Comparison of ENCODE assay signal across 20 cellular contexts in the genomic region with DNA sequence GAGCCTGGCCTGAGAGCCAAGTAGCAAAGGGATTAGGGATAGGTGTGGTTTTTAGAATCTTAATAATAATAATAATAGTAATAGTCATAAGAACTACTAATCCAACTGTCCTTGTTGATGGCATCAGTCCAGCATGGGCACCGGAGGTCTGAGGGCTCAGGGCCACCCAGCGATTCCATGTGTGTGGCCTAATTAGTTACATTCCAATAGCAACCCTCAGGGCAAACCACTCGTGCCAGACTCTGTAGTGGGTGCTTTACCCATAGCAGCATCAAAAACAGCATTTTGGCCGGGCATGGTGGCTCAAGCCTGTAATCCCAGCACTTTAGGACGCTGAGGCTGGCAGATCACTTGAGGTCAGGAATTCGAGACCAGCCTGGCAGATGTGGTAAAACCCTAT. TPM values are rescaled to one million over a fixed set of nuclear protein-coding genes. Genes with fewer than 3 reads are reported as not detected.
DNase-seq lines count a peak whose midpoint lies in the region; ATAC-seq and TF ChIP-seq lines count a peak whose summit lies in the region.
"Had no signal": no experiment of that assay in that cellular context is flagged by ENCODE, and none has a peak within 500 bp of the region (broad histone marks: within the 10 kb centered on the region; RNA-seq: fewer than 3 reads in every experiment).

No MANE protein-coding gene starts in this region.

- H3K4me3 ChIP-seq in PC-9 (no peak overlapping the region), lower lobe of right lung (no peak overlapping the region), thyroid gland (replicated peaks in 1 of 3) (no peak overlapping the region), trophoblast cell (ENCODE audit: low read depth, low read length) (no peak overlapping the region)
- H3K4me3 ChIP-seq: hepatocyte had no signal

- no peak overlapping the region for H4K12ac ChIP-seq in trophoblast cell (ENCODE audit: low read depth, low read length)

- no peaks in the 10 kb centered on the region for H3K9me3 Mint-ChIP-seq in activated naive CD4-positive, alpha-beta T cell treated with anti-CD3 and anti-CD28 coated beads, Interleukin-2, amount 10 ng/mL, durations not matched to agents 7 days and 5 days
- H3K9me3 Mint-ChIP-seq: activated CD4-positive, alpha-beta T cell treated with anti-CD3 and anti-CD28 coated beads, Interleukin-2, amount 10 ng/mL, durations not matched to agents 24 days and 14 days had no signal

- no peak overlapping the region for H3K9ac ChIP-seq in trophoblast cell (ENCODE audit: low read length)

- H3K9me3 ChIP-seq in PC-9 (ENCODE audit: insufficient read depth, low read depth) = no peaks in the 10 kb centered on the region
- no peaks in the 10 kb centered on the region for H3K9me3 ChIP-seq in lower lobe of right lung
- H3K9me3 ChIP-seq in thyroid gland = no peaks in the 10 kb centered on the region
- no peaks in the 10 kb centered on the region for H3K9me3 ChIP-seq in trophoblast cell (ENCODE audit: insufficient read depth, low read depth, low read length)

- DNase-seq in activated naive CD4-positive, alpha-beta T cell treated with anti-CD3 and anti-CD28 coated beads, Interleukin-2, amount 10 ng/mL, durations not matched to agents 7 days and 5 days = no peak
- no peak for DNase-seq in activated naive CD4-positive, alpha-beta T cell treated with anti-CD3 and anti-CD28 coated beads, Interleukin-2, amount 50 U/mL, for 16 hours
- DNase-seq in PC-9 = no peak
- DNase-seq in lower lobe of right lung = no peak
- DNase-seq in thyroid gland = peak; percentile 58 to 66
- DNase-seq in trophoblast cell = no peak
- DNase-seq: activated CD4-positive, alpha-beta T cell treated with anti-CD3 and anti-CD28 coated beads, Interleukin-2, amount 10 ng/mL, durations not matched to agents 24 days and 14 days; activated gamma-delta T cell; anterior cingulate cortex; caudate nucleus; foreskin melanocyte; NCI-H1105 treated with DMSO at 0.1 percent for 48 hours; NCI-H2107; NCI-H510A; right cardiac atrium; stimulated activated CD8-positive, alpha-beta memory T cell treated with anti-CD3 and anti-CD28 coated beads, Interleukin-4, amount 100 ng/mL, for 48 hours had no signal

- H3K4me3 Mint-ChIP-seq in activated naive CD4-positive, alpha-beta T cell treated with anti-CD3 and anti-CD28 coated beads, Interleukin-2, amount 10 ng/mL, durations not matched to agents 7 days and 5 days = no peak overlapping the region

- H3K27ac ChIP-seq in PC-9 (0 out of 2 replicates have a peak overlapping the region, but pooled peaks have one; percentile 81), lower lobe of right lung (peak overlapping the region; percentile 65), thyroid gland (peak overlapping the region; percentile 66 to 95 (median 78)), trophoblast cell (ENCODE audit: low read depth, low read length) (no peak overlapping the region)
- H3K27ac ChIP-seq: hepatocyte had no signal

- no peak overlapping the region for H4K91ac ChIP-seq in trophoblast cell (ENCODE audit: low read depth, low read length)

- peaks cover 71% of the 10 kb centered on the region for H3K4me1 Mint-ChIP-seq in activated naive CD4-positive, alpha-beta T cell treated with anti-CD3 and anti-CD28 coated beads, Interleukin-2, amount 10 ng/mL, durations not matched to agents 7 days and 5 days

- no peak overlapping the region for H2BK120ac ChIP-seq in trophoblast cell (ENCODE audit: insufficient read depth, low read length, poor library complexity)

- H3K36me3 Mint-ChIP-seq in activated naive CD4-positive, alpha-beta T cell treated with anti-CD3 and anti-CD28 coated beads, Interleukin-2, amount 10 ng/mL, durations not matched to agents 7 days and 5 days = peaks cover 1% of the 10 kb centered on the region

- H2BK5ac ChIP-seq in trophoblast cell (ENCODE audit: low read depth, low read length, poor library complexity) = no peak overlapping the region

- TF ChIP-seq CTCF in PC-9 (conservative IDR thresholded peaks at IDR 0.05) = no peak
- no peak for TF ChIP-seq CTCF in lower lobe of right lung (IDR thresholded peaks at IDR 0.05)
- TF ChIP-seq CTCF in thyroid gland (IDR thresholded peaks at IDR 0.05) = no peak

- no peak overlapping the region for H3K14ac ChIP-seq in trophoblast cell (ENCODE audit: low read length)

- H3K79me2 ChIP-seq in PC-9 (ENCODE audit: low read depth) (0 out of 2 replicates have a peak, but pooled peaks cover 5% of the 10 kb centered on the region), trophoblast cell (ENCODE audit: control insufficient read depth, insufficient read depth, low read length, poor library complexity) (peaks cover 6% of the 10 kb centered on the region)
- H3K79me2 ChIP-seq: hepatocyte had no signal

- H3K18ac ChIP-seq in trophoblast cell (ENCODE audit: low read length) = no peak overlapping the region

- no peak overlapping the region for H2BK12ac ChIP-seq in trophoblast cell (ENCODE audit: low read length)

- no peak for ATAC-seq in lower lobe of right lung
- no peak for ATAC-seq in GM21526 (IDR thresholded peaks at IDR 0.05; ENCODE audit: low FRiP score, unreplicated experiment)
- ATAC-seq in GM21447 (IDR thresholded peaks at IDR 0.05; ENCODE audit: unreplicated experiment) = no peak
- ATAC-seq: HCT116 had no signal

- no TSS peak for BruUV-seq in PC-9 (replicated peaks; lab: Mats Ljungman, UMichigan)

- intact Hi-C loops in PC-9 (cut with micrococcal nuclease; ENCODE audit: unreplicated experiment) = no loop called here
- intact Hi-C loops in lower lobe of right lung (cut with DNase I) = no loop called here
- intact Hi-C loops in thyroid gland (cut with DNase I) = no loop called here

- no peaks in the 10 kb centered on the region for H3K27me3 ChIP-seq in PC-9 (ENCODE audit: insufficient read depth, low read depth)
- no peaks in the 10 kb centered on the region for H3K27me3 ChIP-seq in lower lobe of right lung (ENCODE audit: low read depth)
- H3K27me3 ChIP-seq in thyroid gland = no peaks in the 10 kb centered on the region
- H3K27me3 ChIP-seq in trophoblast cell (ENCODE audit: insufficient read depth, low read length) = no peaks in the 10 kb centered on the region
- H3K27me3 ChIP-seq: hepatocyte had no signal

- H3K27me3 Mint-ChIP-seq in activated naive CD4-positive, alpha-beta T cell treated with anti-CD3 and anti-CD28 coated beads, Interleukin-2, amount 10 ng/mL, durations not matched to agents 7 days and 5 days = no peaks in the 10 kb centered on the region
- H3K27me3 Mint-ChIP-seq: activated CD4-positive, alpha-beta T cell treated with anti-CD3 and anti-CD28 coated beads, Interleukin-2, amount 10 ng/mL, durations not matched to agents 24 days and 14 days had no signal

- POLR2A ChIA-PET in PC-9 (lab: Charles Lee; ENCODE audit: unreplicated experiment) = no interaction called here

- no peak overlapping the region for H2AFZ ChIP-seq in PC-9
- no peak overlapping the region for H2AFZ ChIP-seq in trophoblast cell (ENCODE audit: insufficient read depth, low read length, poor library complexity)
- H2AFZ ChIP-seq: hepatocyte had no signal

- H3K79me1 ChIP-seq in trophoblast cell (ENCODE audit: low read length) = peaks cover 10% of the 10 kb centered on the region

- no peak overlapping the region for H4K8ac ChIP-seq in trophoblast cell (ENCODE audit: low read depth, low read length)

- TF ChIP-seq POLR2A in thyroid gland (IDR thresholded peaks at IDR 0.05) = no peak

- 35 to 44% methylated on average over 6 of the region's 6 CpGs for WGBS in thyroid gland, 2 donors
- WGBS in trophoblast cell (ENCODE audit: extremely low coverage, insufficient coverage, insufficient read length) = no CpG with 5 or more reads among the region's 6 CpGs

- H3K4me2 ChIP-seq in PC-9 (no peak overlapping the region), trophoblast cell (ENCODE audit: low read length) (no peak overlapping the region)
- H3K4me2 ChIP-seq: hepatocyte had no signal

- H2AK5ac ChIP-seq in trophoblast cell (ENCODE audit: low read length) = no peak overlapping the region

- H3K9me2 ChIP-seq in PC-9 (ENCODE audit: insufficient read depth) = no peaks in the 10 kb centered on the region

- H3K4ac ChIP-seq in trophoblast cell (ENCODE audit: low read depth, low read length) = no peak overlapping the region

- no peaks in the 10 kb centered on the region for H4K20me1 ChIP-seq in PC-9 (ENCODE audit: insufficient read depth)

- peaks cover 65% of the 10 kb centered on the region for H3F3A ChIP-seq in PC-9 (ENCODE audit: insufficient read depth, low read depth)

- CTCF ChIA-PET in activated naive CD4-positive, alpha-beta T cell treated with anti-CD3 and anti-CD28 coated beads, Interleukin-2, amount 10 ng/mL, durations not matched to agents 7 days and 5 days (lab: Charles Lee) = interaction anchor here (2.0 kb wide), 1 partner anchor 64 kb away, joined by 13 read pairs; no protein-coding TSS in a partner anchor
- CTCF ChIA-PET in PC-9 (lab: Charles Lee) = interaction anchor here (0.6 kb wide), 1 partner anchor 63 kb away, joined by 6 read pairs; no protein-coding TSS in a partner anchor

- H3K4me1 ChIP-seq in PC-9 (replicated peaks; ENCODE audit: insufficient read depth) (peaks cover 67% of the 10 kb centered on the region), lower lobe of right lung (peaks cover 52% of the 10 kb centered on the region), thyroid gland (peaks cover 40 to 49% of the 10 kb centered on the region in 2 donors), trophoblast cell (ENCODE audit: control insufficient read depth in 1 of 2, insufficient read depth in 2 of 2, low read length in 2 of 2) (peaks cover 8% of the 10 kb centered on the region in 2 experiments)

- no peak overlapping the region for H3K23ac ChIP-seq in trophoblast cell (ENCODE audit: low read length)

- H3K27ac Mint-ChIP-seq in activated naive CD4-positive, alpha-beta T cell treated with anti-CD3 and anti-CD28 coated beads, Interleukin-2, amount 10 ng/mL, durations not matched to agents 7 days and 5 days = peak overlapping the region; percentile 98

- H3K36me3 ChIP-seq in PC-9 (ENCODE audit: low read depth) = no peaks in the 10 kb centered on the region
- H3K36me3 ChIP-seq in lower lobe of right lung = no peaks in the 10 kb centered on the region
- no peaks in the 10 kb centered on the region for H3K36me3 ChIP-seq in thyroid gland
- H3K36me3 ChIP-seq in trophoblast cell (ENCODE audit: control insufficient read depth in 1 of 2, insufficient read depth in 2 of 2, low read length in 2 of 2) = no peaks in the 10 kb centered on the region

RNA-seq across cellular contexts. Expression of a gene that starts 19.0 kb away (rescaled TPM):
- total RNA-seq in PC-9 (2021) = 758 and 776 TPM in 2 replicates
- 659 TPM for total RNA-seq in lower lobe of right lung
- total RNA-seq in thyroid gland = 100 to 1,000 TPM; 228 to 375 (median 275) TPM
- 280 and 288 TPM in 2 replicates for polyA plus RNA-seq in trophoblast cell (2013)

Comparison
In these comparisons a context has a peak if more than half of its experiments do, and no peak if none do; other contexts are left out.
1. DNase-seq: peak in thyroid gland (2 of 2); none in activated naive CD4-positive, alpha-beta T cell treated with anti-CD3 and anti-CD28 coated beads, Interleukin-2, amount 10 ng/mL, durations not matched to agents 7 days and 5 days (single experiment), activated naive CD4-positive, alpha-beta T cell treated with anti-CD3 and anti-CD28 coated beads, Interleukin-2, amount 50 U/mL, for 16 hours (single experiment), PC-9 (0 of 2), lower lobe of right lung (single experiment) and trophoblast cell (0 of 2).